22 cellular contexts compared by ENCODE assay signal in the genomic region with DNA sequence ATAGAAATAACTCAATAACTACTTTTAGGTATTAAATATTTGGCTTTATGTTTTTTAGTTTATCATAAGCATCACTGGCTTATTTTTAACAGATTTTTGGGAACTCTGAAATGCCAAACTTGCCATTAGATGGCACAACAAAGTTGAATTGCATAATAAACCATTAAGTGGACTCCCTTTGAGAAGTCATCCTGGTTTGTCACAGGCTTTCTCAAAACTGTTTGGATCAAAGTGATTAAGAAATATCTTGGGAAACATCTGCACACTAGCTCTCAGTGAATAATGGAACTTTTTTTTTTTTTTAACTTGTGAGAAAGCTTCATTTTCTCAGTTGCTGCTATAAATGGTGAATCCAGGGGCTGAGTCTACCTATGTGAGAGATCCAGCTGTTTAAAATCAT.
A peak's percentile ranks its signal among the peaks of the same experiment; 100 is the strongest.
DNase-seq lines count a peak whose midpoint lies in the region; ATAC-seq lines count a peak whose summit lies in the region.
"Had no signal": no experiment of that assay in that cellular context is flagged by ENCODE, and none has a peak within 500 bp of the region (broad histone marks: within the 10 kb centered on the region; RNA-seq: fewer than 3 reads in every experiment).

No MANE protein-coding gene starts in this region.

- ATAC-seq in HG02884 (IDR thresholded peaks at IDR 0.05; ENCODE audit: unreplicated experiment), result no peak
- no peak for ATAC-seq in GM18520 (IDR thresholded peaks at IDR 0.05; ENCODE audit: unreplicated experiment)
- ATAC-seq in HG03521 (IDR thresholded peaks at IDR 0.05; ENCODE audit: unreplicated experiment), result no peak
- no peak for ATAC-seq in GM21390 (IDR thresholded peaks at IDR 0.05; ENCODE audit: unreplicated experiment)
- ATAC-seq: activated T-helper 17 cell treated with anti-CD3 and anti-CD28 coated beads, Interleukin-2, amount 50 U/mL, for 72 hours; effector memory CD8-positive, alpha-beta T cell; T-cell had no signal

- DNase-seq in AML-193 (lab: John Stamatoyannopoulos, UW), result peak; percentile 54 to 69
- peak; percentile 48 for DNase-seq in GM04504 (ENCODE audit: low read depth)
- peak; percentile 53 for DNase-seq in adipocyte (ENCODE audit: low read depth)
- DNase-seq in iris pigment epithelial cell (ENCODE audit: low read depth), result peak; percentile 21
- DNase-seq: activated B cell treated with CpG ODN at 0.5 μM for 24 hours; activated CD8-positive, alpha-beta memory T cell treated with anti-CD3 and anti-CD28 coated beads for 24 hours; amygdala; C1 segment of cervical spinal cord; effector memory CD8-positive, alpha-beta T cell; foreskin melanocyte; H7; MG63; NCI-H2081 treated with DMSO at 0.1 percent for 48 hours; NCI-H524; Right ventricle myocardium superior; T-cell had no signal

- H3K4me3 ChIP-seq in adipocyte (ENCODE audit: low read length), result no peak overlapping the region
- H3K4me3 ChIP-seq: MG63, neural progenitor cell had no signal

- H3K9ac ChIP-seq in adipocyte (ENCODE audit: low read length), result no peak overlapping the region
- H3K9ac ChIP-seq: neural progenitor cell had no signal

- no peaks in the 10 kb centered on the region for H3K27me3 ChIP-seq in adipocyte (replicated peaks; ENCODE audit: control insufficient read depth, insufficient read depth, low read length)
- H3K27me3 ChIP-seq: MG63 had no signal

- H3K36me3 ChIP-seq in adipocyte (ENCODE audit: control insufficient read depth, insufficient read depth, low read length, severe bottlenecking), result no peaks in the 10 kb centered on the region
- H3K36me3 ChIP-seq: neural progenitor cell had no signal

- H3K9me3 ChIP-seq in adipocyte (ENCODE audit: control insufficient read depth, low read length), result no peaks in the 10 kb centered on the region
- H3K9me3 ChIP-seq: MG63 had no signal

- H3K4me1 ChIP-seq in adipocyte (ENCODE audit: control insufficient read depth, insufficient read depth, low read length), result peaks cover 30% of the 10 kb centered on the region
